ENCODE assay signal across 8 cellular contexts in the genomic region with DNA sequence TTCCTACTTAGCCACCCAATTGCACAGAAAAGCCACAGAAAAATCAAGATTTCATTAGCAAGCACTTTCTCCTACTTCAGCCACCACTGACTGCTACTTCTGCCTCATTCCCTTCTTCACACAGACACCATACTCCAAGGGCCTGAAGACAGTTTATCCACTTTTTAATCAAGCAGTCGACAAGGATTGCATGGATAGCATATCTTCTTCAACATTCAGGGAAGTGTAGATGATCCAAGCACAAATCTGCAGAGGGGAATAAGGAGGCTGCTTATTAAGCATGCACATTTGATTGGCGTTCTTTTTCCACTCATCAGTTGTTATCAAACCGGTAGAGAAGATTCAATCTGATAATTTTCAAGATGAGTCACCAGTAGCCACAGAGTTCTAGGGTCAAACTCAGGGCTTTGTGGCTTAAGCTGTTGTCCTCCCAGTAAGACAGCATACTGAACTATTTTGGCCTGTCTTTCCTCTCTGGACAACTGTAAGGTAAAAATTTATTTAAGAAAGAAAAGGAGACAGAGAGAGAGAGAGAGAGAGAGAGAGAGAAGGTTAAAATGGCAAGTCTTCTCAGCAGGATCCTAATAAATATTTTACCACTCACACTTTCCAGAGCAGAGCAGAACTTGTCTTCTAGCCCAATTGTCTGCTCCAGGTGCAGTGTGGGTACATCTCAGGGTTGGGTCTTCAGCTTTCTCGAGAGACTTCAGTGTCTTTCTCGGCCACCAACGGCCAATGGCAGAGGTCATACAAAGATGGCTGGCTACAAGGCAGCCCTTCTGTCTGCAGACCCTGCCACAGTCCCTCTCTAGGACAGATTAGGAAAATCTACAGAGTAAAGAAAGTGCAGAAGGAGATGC.
DNase-seq lines count a peak whose midpoint lies in the region; ATAC-seq and TF ChIP-seq lines count a peak whose summit lies in the region.

No MANE protein-coding gene starts in this region.

- H2BK5ac ChIP-seq in trophoblast cell (ENCODE audit: low read depth, low read length, poor library complexity): no peak overlapping the region

- H3K36me3 Mint-ChIP-seq in activated CD4-positive, alpha-beta memory T cell treated with anti-CD3 and anti-CD28 coated beads, Interleukin-2, amount 10 ng/mL, durations not matched to agents 7 days and 5 days (ENCODE audit: low read depth): peaks cover 12% of the 10 kb centered on the region

- no peak overlapping the region for H3K18ac ChIP-seq in trophoblast cell (ENCODE audit: low read length)

- no peak overlapping the region for H4K8ac ChIP-seq in trophoblast cell (ENCODE audit: low read depth, low read length)

- H3K4me1 Mint-ChIP-seq in activated CD4-positive, alpha-beta memory T cell treated with anti-CD3 and anti-CD28 coated beads, Interleukin-2, amount 10 ng/mL, durations not matched to agents 7 days and 5 days: peaks cover 67% of the 10 kb centered on the region

- WGBS in trophoblast cell (ENCODE audit: extremely low coverage, insufficient coverage, insufficient read length): no CpG with 5 or more reads among the region's 6 CpGs
- WGBS in thyroid gland, 2 donors: 71 to 83% methylated on average over 6 of the region's 6 CpGs

- H2AK5ac ChIP-seq in trophoblast cell (ENCODE audit: low read length): no peak overlapping the region

- ATAC-seq in GM18909 (IDR thresholded peaks at IDR 0.05; ENCODE audit: poor library complexity, unreplicated experiment) (peak; percentile 98), HG03064 (IDR thresholded peaks at IDR 0.05; ENCODE audit: low read depth, unreplicated experiment) (peak; percentile 98)

- no peaks in the 10 kb centered on the region for H3K79me2 ChIP-seq in trophoblast cell (ENCODE audit: control insufficient read depth, insufficient read depth, low read length, poor library complexity)

- peaks cover 2% of the 10 kb centered on the region for H3K9me3 Mint-ChIP-seq in activated CD4-positive, alpha-beta memory T cell treated with anti-CD3 and anti-CD28 coated beads, Interleukin-2, amount 10 ng/mL, durations not matched to agents 7 days and 5 days

- peak overlapping the region; percentile 72 for H2BK120ac ChIP-seq in trophoblast cell (ENCODE audit: insufficient read depth, low read length, poor library complexity)

- no peaks in the 10 kb centered on the region for H3K9me3 ChIP-seq in trophoblast cell (ENCODE audit: insufficient read depth, low read depth, low read length)
- H3K9me3 ChIP-seq in thyroid gland: no peaks in the 10 kb centered on the region

- peak overlapping the region; percentile 4 for H3K4me3 Mint-ChIP-seq in activated CD4-positive, alpha-beta memory T cell treated with anti-CD3 and anti-CD28 coated beads, Interleukin-2, amount 10 ng/mL, durations not matched to agents 7 days and 5 days

- H3K4me1 ChIP-seq in trophoblast cell (ENCODE audit: control insufficient read depth in 1 of 2, insufficient read depth in 2 of 2, low read length in 2 of 2): peaks cover 13 to 16% of the 10 kb centered on the region in 2 experiments
- peaks cover 0 to 2% of the 10 kb centered on the region in 2 donors for H3K4me1 ChIP-seq in thyroid gland

- no peak overlapping the region for H4K91ac ChIP-seq in trophoblast cell (ENCODE audit: low read depth, low read length)

- no peak overlapping the region for H3K14ac ChIP-seq in trophoblast cell (ENCODE audit: low read length)

- DNase-seq in A172 (ENCODE audit: low spot score) (peak; percentile 63), trophoblast cell (peak in 1 of 2 donors; percentile 55), posterior cingulate gyrus (no peak), thyroid gland (no peak)
- peak; percentile 29 for DNase-seq in activated CD4-positive, alpha-beta memory T cell treated with anti-CD3 and anti-CD28 coated beads, Interleukin-2, amount 10 ng/mL, durations not matched to agents 7 days and 5 days
- no peak for DNase-seq in activated CD4-positive, CD25-positive, alpha-beta regulatory T cell treated with anti-CD3 and anti-CD28 coated beads, Interleukin-2, amount 50 U/mL, for 72 hours

- no peak for TF ChIP-seq POLR2A in thyroid gland (IDR thresholded peaks at IDR 0.05)

- TF ChIP-seq CTCF in thyroid gland (IDR thresholded peaks at IDR 0.05): no peak

- no peaks in the 10 kb centered on the region for H3K36me3 ChIP-seq in trophoblast cell (ENCODE audit: control insufficient read depth in 1 of 2, insufficient read depth in 2 of 2, low read length in 2 of 2)
- no peaks in the 10 kb centered on the region for H3K36me3 ChIP-seq in thyroid gland

- no peak overlapping the region for H3K4me2 ChIP-seq in trophoblast cell (ENCODE audit: low read length)

- POLR2A ChIA-PET in activated CD4-positive, alpha-beta memory T cell treated with anti-CD3 and anti-CD28 coated beads, Interleukin-2, amount 10 ng/mL, durations not matched to agents 7 days and 5 days (lab: Charles Lee): interaction anchor here (0.6 to 3.4 kb wide), 14 partner anchors 9 to 83 kb away, joined by 3 to 18 read pairs (median 4); a partner anchor contains a TSS

- H3K4ac ChIP-seq in trophoblast cell (ENCODE audit: low read depth, low read length): no peak overlapping the region

- H2AFZ ChIP-seq in trophoblast cell (ENCODE audit: insufficient read depth, low read length, poor library complexity): no peak overlapping the region

- no peak overlapping the region for H4K12ac ChIP-seq in trophoblast cell (ENCODE audit: low read depth, low read length)

- H3K9ac ChIP-seq in trophoblast cell (ENCODE audit: low read length): no peak overlapping the region

- H3K23ac ChIP-seq in trophoblast cell (ENCODE audit: low read length): no peak overlapping the region

- no peaks in the 10 kb centered on the region for H3K27me3 Mint-ChIP-seq in activated CD4-positive, alpha-beta memory T cell treated with anti-CD3 and anti-CD28 coated beads, Interleukin-2, amount 10 ng/mL, durations not matched to agents 7 days and 5 days

- CTCF ChIA-PET in activated CD4-positive, alpha-beta memory T cell treated with anti-CD3 and anti-CD28 coated beads, Interleukin-2, amount 10 ng/mL, durations not matched to agents 7 days and 5 days (lab: Charles Lee): interaction anchor here (1.0 to 2.2 kb wide), 3 partner anchors 9 to 187 kb away, joined by 4 to 9 read pairs (median 6); no protein-coding TSS in a partner anchor

- H3K27ac Mint-ChIP-seq in activated CD4-positive, alpha-beta memory T cell treated with anti-CD3 and anti-CD28 coated beads, Interleukin-2, amount 10 ng/mL, durations not matched to agents 7 days and 5 days: peak overlapping the region; percentile 76

- H3K27me3 ChIP-seq in trophoblast cell (ENCODE audit: insufficient read depth, low read length): no peaks in the 10 kb centered on the region
- H3K27me3 ChIP-seq in thyroid gland: no peaks in the 10 kb centered on the region

- intact Hi-C loops in posterior cingulate gyrus (cut with DNase I) (no loop called here), thyroid gland (cut with DNase I) (no loop called here)

- peaks cover 10% of the 10 kb centered on the region for H3K79me1 ChIP-seq in trophoblast cell (ENCODE audit: low read length)

- H3K4me3 ChIP-seq in trophoblast cell (ENCODE audit: low read depth, low read length) (no peak overlapping the region), thyroid gland (replicated peaks in 1 of 3) (no peak overlapping the region)

- peak overlapping the region; percentile 5 for H3K27ac ChIP-seq in trophoblast cell (ENCODE audit: low read depth, low read length)
- H3K27ac ChIP-seq in thyroid gland: no peak overlapping the region

- peak overlapping the region; percentile 27 for H2BK12ac ChIP-seq in trophoblast cell (ENCODE audit: low read length)

Comparison
In these comparisons a context has a peak if more than half of its experiments do, and no peak if none do; other contexts are left out.
1. DNase-seq: peak in A172 (single experiment) and activated CD4-positive, alpha-beta memory T cell treated with anti-CD3 and anti-CD28 coated beads, Interleukin-2, amount 10 ng/mL, durations not matched to agents 7 days and 5 days (single experiment); none in posterior cingulate gyrus (0 of 10), activated CD4-positive, CD25-positive, alpha-beta regulatory T cell treated with anti-CD3 and anti-CD28 coated beads, Interleukin-2, amount 50 U/mL, for 72 hours (single experiment) and thyroid gland (0 of 2).